9 cellular contexts compared by ENCODE assay signal in the genomic region with DNA sequence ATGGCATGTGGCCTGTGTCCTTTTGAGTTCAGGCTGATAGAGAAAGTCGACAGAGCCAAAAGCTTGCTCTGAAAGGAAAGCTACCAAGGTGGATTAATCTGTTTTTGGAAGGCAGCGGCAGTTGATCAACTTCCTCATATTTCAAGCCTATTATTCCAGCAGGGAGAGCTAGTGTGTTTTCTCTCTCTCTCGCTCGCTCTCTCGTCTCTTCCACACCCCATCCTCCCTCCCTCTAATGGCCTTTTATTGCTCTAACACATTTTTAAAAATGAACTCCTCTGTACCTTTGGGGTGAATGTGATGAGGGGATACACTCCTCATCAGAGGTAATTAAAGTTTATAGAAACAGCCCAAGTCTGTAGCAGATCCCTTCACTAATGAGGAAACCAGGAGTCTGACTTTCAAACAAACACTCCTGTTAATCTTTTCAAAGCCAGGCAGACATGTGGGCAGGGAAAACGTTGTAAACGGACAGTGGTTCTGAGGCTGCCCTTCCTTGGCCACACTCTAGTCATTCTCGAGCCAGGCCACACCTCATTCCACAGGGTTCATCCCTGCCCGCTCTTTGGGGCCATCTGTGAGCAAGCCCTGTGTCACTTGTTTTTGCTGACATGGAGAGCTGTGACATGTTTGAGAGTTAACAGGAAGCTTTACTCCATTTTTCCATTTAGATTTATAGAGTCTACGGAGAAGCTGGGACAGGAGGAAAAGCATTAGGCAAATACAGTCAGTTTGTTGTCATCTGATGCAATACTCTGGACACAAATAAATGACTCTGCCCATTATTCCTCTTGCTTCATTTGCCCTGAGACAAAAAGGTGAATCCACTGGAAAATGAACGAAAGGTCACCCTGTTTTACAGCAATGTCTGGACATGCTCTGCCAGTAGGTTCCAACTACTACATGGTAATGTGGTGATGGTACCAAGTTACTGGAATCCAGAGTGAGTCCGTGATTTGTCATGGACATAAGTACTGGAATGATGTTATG.
DNase-seq lines count a peak whose midpoint lies in the region; ATAC-seq and TF ChIP-seq lines count a peak whose summit lies in the region.
"Had no signal": no experiment of that assay in that cellular context is flagged by ENCODE, and none has a peak within 500 bp of the region (broad histone marks: within the 10 kb centered on the region; RNA-seq: fewer than 3 reads in every experiment).

No MANE protein-coding gene starts in this region.

- peak; percentile 61 to 84 (median 76) for ATAC-seq in psoas muscle
- ATAC-seq in GM21717 (IDR thresholded peaks at IDR 0.05; ENCODE audit: unreplicated experiment), result no peak

- peak; percentile 79 for DNase-seq in EH (ENCODE audit: low read depth)
- DNase-seq in Peyer's patch, result peak in 2 of 3 donors; percentile 72 to 82
- peak; percentile 65 for DNase-seq in fibroblast of peridontal ligament (ENCODE audit: extremely low read depth)
- DNase-seq in psoas muscle, result peak; percentile 43 to 62
- DNase-seq in NCI-H2081 (lab: John Stamatoyannopoulos, UW), result no peak
- DNase-seq in NCI-H187 (lab: John Stamatoyannopoulos, UW), result no peak
- no peak for DNase-seq in activated CD4-positive, alpha-beta T cell treated with anti-CD3 and anti-CD28 coated beads for 48 hours
- DNase-seq: activated B cell treated with CpG ODN at 0.5 μM for 24 hours had no signal

- peak in 3 of 6 experiments; percentile 46 to 52 (median 48) for TF ChIP-seq CTCF in Peyer's patch (IDR thresholded peaks at IDR 0.05)
- TF ChIP-seq CTCF in psoas muscle (IDR thresholded peaks at IDR 0.05), result peak; percentile 10

- H3K4me1 ChIP-seq in Peyer's patch, result peaks cover 0 to 30% (median 9%) of the 10 kb centered on the region in 4 donors
- peaks cover 55% of the 10 kb centered on the region for H3K4me1 ChIP-seq in psoas muscle

- H3K4me3 ChIP-seq in Peyer's patch, result peak overlapping the region in 2 of 4 donors; percentile 11 to 12
- H3K4me3 ChIP-seq in psoas muscle, result peak overlapping the region; percentile 17

- TF ChIP-seq POLR2A in Peyer's patch (IDR thresholded peaks at IDR 0.05), result peak; percentile 18 to 43

- H3K9me3 ChIP-seq in Peyer's patch, result no peaks in the 10 kb centered on the region
- no peaks in the 10 kb centered on the region for H3K9me3 ChIP-seq in psoas muscle

- intact Hi-C loops in psoas muscle (cut with DNase I), result loop anchor here (5.0 kb wide), 3 partner anchors 42 to 92 kb away; no protein-coding TSS in a partner anchor

- H3K36me3 ChIP-seq in Peyer's patch, result peaks cover 0 to 14% (median 0%) of the 10 kb centered on the region in 3 donors
- H3K36me3 ChIP-seq in psoas muscle (ENCODE audit: insufficient read depth in 1 of 2, low read depth in 1 of 2), result peaks cover 12 to 79% of the 10 kb centered on the region in 2 donors

- no peaks in the 10 kb centered on the region for H3K27me3 ChIP-seq in Peyer's patch
- H3K27me3 ChIP-seq in psoas muscle (ENCODE audit: insufficient read depth in 3 of 3, low read length in 2 of 3), result no peaks in the 10 kb centered on the region

- H3K27ac ChIP-seq in Peyer's patch (peak overlapping the region in 3 of 4 donors; percentile 69 to 84 (median 83)), psoas muscle (peak overlapping the region; percentile 75)

- WGBS in psoas muscle, 3 donors, result 14 to 22% (median 18%) methylated on average over 12 of the region's 12 CpGs

Comparison
In these comparisons a context has a peak if more than half of its experiments do, and no peak if none do; other contexts are left out.
1. DNase-seq: peak in EH (single experiment), Peyer's patch (2 of 3), fibroblast of peridontal ligament (single experiment) and psoas muscle (2 of 2); none in NCI-H2081 (0 of 2), NCI-H187 (0 of 2) and activated CD4-positive, alpha-beta T cell treated with anti-CD3 and anti-CD28 coated beads for 48 hours (single experiment).